In the genomic region with DNA sequence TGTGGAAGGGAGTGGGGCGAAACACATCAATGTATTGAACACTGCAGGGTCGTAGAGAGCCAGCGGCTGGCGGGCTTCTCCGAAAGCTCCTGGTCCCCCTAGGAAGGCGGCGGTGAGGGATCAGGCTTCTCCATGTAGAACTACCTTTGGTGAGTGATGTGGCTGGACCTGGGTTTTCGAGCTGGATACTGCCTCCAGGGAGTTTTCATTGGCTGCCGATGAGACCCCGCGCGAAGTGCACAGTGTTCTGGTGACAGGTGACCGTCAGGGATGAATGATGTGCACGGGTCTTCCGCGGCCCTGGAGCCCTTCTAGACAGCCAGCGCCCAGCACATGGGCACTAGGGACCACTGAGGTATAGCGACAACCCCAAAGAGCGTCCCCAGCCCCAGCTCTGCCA, we compare ENCODE assay signal across 15 cellular contexts. TPM values are rescaled to one million over a fixed set of nuclear protein-coding genes. Genes with fewer than 3 reads are reported as not detected.
DNase-seq lines count a peak whose midpoint lies in the region; ATAC-seq and TF ChIP-seq lines count a peak whose summit lies in the region.
"Had no signal": no experiment of that assay in that cellular context is flagged by ENCODE, and none has a peak within 500 bp of the region (broad histone marks: within the 10 kb centered on the region; RNA-seq: fewer than 3 reads in every experiment).

No MANE protein-coding gene starts in this region.

- H3K27me3 ChIP-seq in testis = no peaks in the 10 kb centered on the region

- no peak for TF ChIP-seq POLR2A in testis (IDR thresholded peaks at IDR 0.05)

- 26 to 28% methylated on average over 18 to 19 of the region's 19 CpGs for WGBS in testis, 2 donors

- H3K4me1 Mint-ChIP-seq in activated T-cell treated with anti-CD3 and anti-CD28 coated beads, Interleukin-2, amount 50 U/mL, for 72 hours (ENCODE audit: low read depth) = peaks cover 19% of the 10 kb centered on the region
- peaks cover 8% of the 10 kb centered on the region for H3K4me1 Mint-ChIP-seq in activated T-cell treated with anti-CD3 and anti-CD28 coated beads, Interleukin-2, amount 50 U/mL, for 4 hours (ENCODE audit: low read depth)
- H3K4me1 Mint-ChIP-seq in central memory CD8-positive, alpha-beta T cell = peaks cover 10% of the 10 kb centered on the region
- H3K4me1 Mint-ChIP-seq in mesothelial cell of epicardium = peaks cover 15% of the 10 kb centered on the region

- intact Hi-C loops in testis (cut with DNase I; ENCODE audit: low total_unique reads) = no loop called here

- DNase-seq in activated T-cell treated with anti-CD3 and anti-CD28 coated beads, Interleukin-2, amount 50 U/mL, for 72 hours = no peak
- no peak for DNase-seq in activated T-cell treated with anti-CD3 and anti-CD28 coated beads, Interleukin-2, amount 50 U/mL, for 4 hours
- no peak for DNase-seq in central memory CD8-positive, alpha-beta T cell (ENCODE audit: low spot score in 2 of 2)
- DNase-seq in mesothelial cell of epicardium (ENCODE audit: low spot score in 2 of 2, unreplicated experiment in 2 of 2) (no peak), testis (no peak), GM19238 (ENCODE audit: insufficient read length, low spot score) (no peak)
- DNase-seq: activated naive CD4-positive, alpha-beta T cell treated with Interleukin-2 at 50 U/mL for 16 hours; brain microvascular endothelial cell; dorsolateral prefrontal cortex; NCI-H1105 treated with DMSO at 0.1 percent for 48 hours; NCI-H748 treated with DMSO at 0.1 percent for 48 hours; PC-9 had no signal

- no peaks in the 10 kb centered on the region for H3K9me3 ChIP-seq in testis

- H3K27ac ChIP-seq in testis = no peak overlapping the region
- H3K27ac ChIP-seq: brain microvascular endothelial cell, dorsolateral prefrontal cortex, PC-9, VCaP had no signal

- no peaks in the 10 kb centered on the region for H3K4me1 ChIP-seq in testis

- no peak for ATAC-seq in activated T-cell treated with anti-CD3 and anti-CD28 coated beads, Interleukin-2, amount 50 U/mL, for 72 hours (replicated peaks in 1 of 2)
- no peak for ATAC-seq in activated T-cell treated with anti-CD3 and anti-CD28 coated beads, Interleukin-2, amount 50 U/mL, for 4 hours
- ATAC-seq in central memory CD8-positive, alpha-beta T cell (replicated peaks; ENCODE audit: extremely low read depth, poor library complexity, severe bottlenecking) = no peak
- ATAC-seq in HG03095 (IDR thresholded peaks at IDR 0.05; ENCODE audit: unreplicated experiment) (no peak), GM21723 (IDR thresholded peaks at IDR 0.05; ENCODE audit: unreplicated experiment) (no peak)

- TF ChIP-seq CTCF in mesothelial cell of epicardium (IDR thresholded peaks at IDR 0.05; ENCODE audit: unreplicated experiment) = no peak
- TF ChIP-seq CTCF in testis (IDR thresholded peaks at IDR 0.05) = no peak

- no peaks in the 10 kb centered on the region for H3K9me3 Mint-ChIP-seq in activated T-cell treated with anti-CD3 and anti-CD28 coated beads, Interleukin-2, amount 50 U/mL, for 72 hours
- H3K9me3 Mint-ChIP-seq in activated T-cell treated with anti-CD3 and anti-CD28 coated beads, Interleukin-2, amount 50 U/mL, for 4 hours = no peaks in the 10 kb centered on the region
- no peaks in the 10 kb centered on the region for H3K9me3 Mint-ChIP-seq in central memory CD8-positive, alpha-beta T cell
- no peaks in the 10 kb centered on the region for H3K9me3 Mint-ChIP-seq in mesothelial cell of epicardium

- H3K36me3 ChIP-seq in testis (ENCODE audit: low read depth, missing control alignments) = no peaks in the 10 kb centered on the region
- H3K36me3 ChIP-seq: brain microvascular endothelial cell had no signal

- peak overlapping the region; percentile 36 to 51 for H3K4me3 ChIP-seq in testis
- H3K4me3 ChIP-seq: PC-9 had no signal

- peak overlapping the region; percentile 72 to 84 for H3K4me3 Mint-ChIP-seq in activated T-cell treated with anti-CD3 and anti-CD28 coated beads, Interleukin-2, amount 50 U/mL, for 72 hours
- H3K4me3 Mint-ChIP-seq in activated T-cell treated with anti-CD3 and anti-CD28 coated beads, Interleukin-2, amount 50 U/mL, for 4 hours = no peak overlapping the region
- H3K4me3 Mint-ChIP-seq in central memory CD8-positive, alpha-beta T cell = peak overlapping the region; percentile 62
- H3K4me3 Mint-ChIP-seq in mesothelial cell of epicardium = peak overlapping the region; percentile 83

- H3K27me3 Mint-ChIP-seq in activated T-cell treated with anti-CD3 and anti-CD28 coated beads, Interleukin-2, amount 50 U/mL, for 72 hours (ENCODE audit: low read depth) = peaks cover 49% of the 10 kb centered on the region
- H3K27me3 Mint-ChIP-seq in activated T-cell treated with anti-CD3 and anti-CD28 coated beads, Interleukin-2, amount 50 U/mL, for 4 hours (ENCODE audit: low read depth) = peaks cover 21% of the 10 kb centered on the region
- H3K27me3 Mint-ChIP-seq in central memory CD8-positive, alpha-beta T cell = peaks cover 57% of the 10 kb centered on the region
- peaks cover 62% of the 10 kb centered on the region for H3K27me3 Mint-ChIP-seq in mesothelial cell of epicardium (ENCODE audit: low read depth)

- no peak overlapping the region for H3K27ac Mint-ChIP-seq in activated T-cell treated with anti-CD3 and anti-CD28 coated beads, Interleukin-2, amount 50 U/mL, for 72 hours
- no peak overlapping the region for H3K27ac Mint-ChIP-seq in central memory CD8-positive, alpha-beta T cell (ENCODE audit: low read depth)
- no peak overlapping the region for H3K27ac Mint-ChIP-seq in mesothelial cell of epicardium

- peaks cover 0 to 2% of the 10 kb centered on the region in 2 donors for H3K36me3 Mint-ChIP-seq in activated T-cell treated with anti-CD3 and anti-CD28 coated beads, Interleukin-2, amount 50 U/mL, for 72 hours (ENCODE audit: insufficient read depth in 2 of 2)
- H3K36me3 Mint-ChIP-seq in activated T-cell treated with anti-CD3 and anti-CD28 coated beads, Interleukin-2, amount 50 U/mL, for 4 hours (ENCODE audit: insufficient read depth) = no peaks in the 10 kb centered on the region
- H3K36me3 Mint-ChIP-seq in central memory CD8-positive, alpha-beta T cell (ENCODE audit: insufficient read depth) = peaks cover 2% of the 10 kb centered on the region
- H3K36me3 Mint-ChIP-seq in mesothelial cell of epicardium = peaks cover 2% of the 10 kb centered on the region

RNA-seq across cellular contexts. Expression of a gene that starts 16.4 kb away (rescaled TPM):
- 10 to 100 TPM; 20.9 to 21.8 TPM for total RNA-seq in activated T-cell treated with anti-CD3 and anti-CD28 coated beads, Interleukin-2, amount 50 U/mL, for 72 hours
- total RNA-seq in activated T-cell treated with anti-CD3 and anti-CD28 coated beads, Interleukin-2, amount 50 U/mL, for 4 hours = 10 to 100 TPM; 49.2 to 51.1 (median 49.5) TPM
- total RNA-seq in mesothelial cell of epicardium (21.8 to 22.6 TPM (median 21.9 TPM) in 3 replicates), testis (10 to 100 TPM; 18.9 to 23.6 TPM)
- polyA plus RNA-seq in testis (ENCODE audit: insufficient read depth, low read depth, low replicate concordance) = 17.0 TPM

RNA-seq across cellular contexts. Expression of a gene that starts 46.3 kb away (rescaled TPM):
- total RNA-seq in activated T-cell treated with anti-CD3 and anti-CD28 coated beads, Interleukin-2, amount 50 U/mL, for 72 hours = 10 to 100 TPM; 11.5 to 13.5 TPM
- 1 to 10 TPM; 5.9 to 8.6 (median 8.2) TPM for total RNA-seq in activated T-cell treated with anti-CD3 and anti-CD28 coated beads, Interleukin-2, amount 50 U/mL, for 4 hours
- total RNA-seq in mesothelial cell of epicardium (37.1 to 42.5 TPM (median 40.9 TPM) in 3 replicates), testis (10 to 100 TPM; 28.9 to 36.5 TPM)
- 16.3 TPM for polyA plus RNA-seq in testis (ENCODE audit: insufficient read depth, low read depth, low replicate concordance)
